In genomic region chr3:154791611-154792010, GRCh38 we compare ENCODE assay signal across 1 cellular context.
TF ChIP-seq lines count a peak whose summit lies in the region.

No MANE protein-coding gene starts in this region.

TF ChIP-seq in IMR-90, 13 proteins besides CTCF, POLR2A, EP300 and RAD21 (continued from another document):
- TF ChIP-seq NFE2L2 (IDR thresholded peaks at IDR 0.05; ENCODE audit: low read depth, low read length) = no peak
